1 cellular context compared by ENCODE assay signal in the genomic region with DNA sequence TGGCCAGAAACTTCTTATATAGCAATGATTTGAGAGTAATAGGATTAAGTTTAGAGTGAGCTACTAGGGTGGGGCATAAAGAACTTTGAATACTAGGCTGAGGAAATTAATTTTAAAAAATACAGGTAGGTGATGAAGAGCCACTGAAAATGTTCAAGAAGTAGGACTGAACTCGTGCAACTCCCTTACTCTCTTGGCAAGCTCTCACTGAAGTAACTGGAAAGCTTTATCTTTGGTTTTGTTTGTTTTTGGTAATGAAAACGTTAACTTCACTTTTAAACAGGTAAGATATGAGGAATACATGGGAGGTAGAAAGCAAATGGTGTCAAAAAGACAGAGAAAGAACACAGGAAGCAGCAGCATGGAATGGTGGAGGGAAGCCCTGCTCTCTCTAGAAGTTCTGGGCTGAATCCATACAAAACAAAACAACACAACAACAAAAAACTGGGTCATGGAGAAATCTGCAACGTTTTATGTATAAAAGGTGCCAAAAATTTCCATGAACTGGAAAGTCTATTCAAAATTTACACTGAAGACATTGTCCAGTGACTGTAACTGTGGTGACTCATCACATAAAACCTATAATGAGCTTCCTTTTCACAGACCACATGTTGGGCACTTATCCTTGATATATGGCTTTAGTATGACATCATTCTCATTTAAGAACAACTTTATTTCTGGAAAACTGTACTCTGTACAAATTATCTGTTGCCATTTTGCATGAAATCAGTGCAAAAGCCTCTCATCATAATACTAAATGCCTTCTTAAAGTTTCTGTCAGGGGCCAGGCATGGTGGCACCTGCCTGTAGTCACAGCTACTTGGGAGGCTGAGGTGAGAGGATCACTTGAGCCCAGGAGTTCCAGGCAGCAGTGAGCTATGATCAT.
A peak's percentile ranks its signal among the peaks of the same experiment; 100 is the strongest.
TF ChIP-seq lines count a peak whose summit lies in the region.

No MANE protein-coding gene starts in this region.

TF ChIP-seq in SK-N-SH, 30 proteins besides CTCF, POLR2A, EP300 and RAD21 (continued from another document):
- TF ChIP-seq, protein P1, sequence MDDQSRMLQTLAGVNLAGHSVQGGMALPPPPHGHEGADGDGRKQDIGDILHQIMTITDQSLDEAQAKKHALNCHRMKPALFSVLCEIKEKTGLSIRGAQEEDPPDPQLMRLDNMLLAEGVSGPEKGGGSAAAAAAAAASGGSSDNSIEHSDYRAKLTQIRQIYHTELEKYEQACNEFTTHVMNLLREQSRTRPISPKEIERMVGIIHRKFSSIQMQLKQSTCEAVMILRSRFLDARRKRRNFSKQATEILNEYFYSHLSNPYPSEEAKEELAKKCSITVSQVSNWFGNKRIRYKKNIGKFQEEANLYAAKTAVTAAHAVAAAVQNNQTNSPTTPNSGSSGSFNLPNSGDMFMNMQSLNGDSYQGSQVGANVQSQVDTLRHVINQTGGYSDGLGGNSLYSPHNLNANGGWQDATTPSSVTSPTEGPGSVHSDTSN (IDR thresholded peaks at IDR 0.05) = peak; percentile 97
- TF ChIP-seq, protein P2, sequence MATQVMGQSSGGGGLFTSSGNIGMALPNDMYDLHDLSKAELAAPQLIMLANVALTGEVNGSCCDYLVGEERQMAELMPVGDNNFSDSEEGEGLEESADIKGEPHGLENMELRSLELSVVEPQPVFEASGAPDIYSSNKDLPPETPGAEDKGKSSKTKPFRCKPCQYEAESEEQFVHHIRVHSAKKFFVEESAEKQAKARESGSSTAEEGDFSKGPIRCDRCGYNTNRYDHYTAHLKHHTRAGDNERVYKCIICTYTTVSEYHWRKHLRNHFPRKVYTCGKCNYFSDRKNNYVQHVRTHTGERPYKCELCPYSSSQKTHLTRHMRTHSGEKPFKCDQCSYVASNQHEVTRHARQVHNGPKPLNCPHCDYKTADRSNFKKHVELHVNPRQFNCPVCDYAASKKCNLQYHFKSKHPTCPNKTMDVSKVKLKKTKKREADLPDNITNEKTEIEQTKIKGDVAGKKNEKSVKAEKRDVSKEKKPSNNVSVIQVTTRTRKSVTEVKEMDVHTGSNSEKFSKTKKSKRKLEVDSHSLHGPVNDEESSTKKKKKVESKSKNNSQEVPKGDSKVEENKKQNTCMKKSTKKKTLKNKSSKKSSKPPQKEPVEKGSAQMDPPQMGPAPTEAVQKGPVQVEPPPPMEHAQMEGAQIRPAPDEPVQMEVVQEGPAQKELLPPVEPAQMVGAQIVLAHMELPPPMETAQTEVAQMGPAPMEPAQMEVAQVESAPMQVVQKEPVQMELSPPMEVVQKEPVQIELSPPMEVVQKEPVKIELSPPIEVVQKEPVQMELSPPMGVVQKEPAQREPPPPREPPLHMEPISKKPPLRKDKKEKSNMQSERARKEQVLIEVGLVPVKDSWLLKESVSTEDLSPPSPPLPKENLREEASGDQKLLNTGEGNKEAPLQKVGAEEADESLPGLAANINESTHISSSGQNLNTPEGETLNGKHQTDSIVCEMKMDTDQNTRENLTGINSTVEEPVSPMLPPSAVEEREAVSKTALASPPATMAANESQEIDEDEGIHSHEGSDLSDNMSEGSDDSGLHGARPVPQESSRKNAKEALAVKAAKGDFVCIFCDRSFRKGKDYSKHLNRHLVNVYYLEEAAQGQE (IDR thresholded peaks at IDR 0.05; ENCODE audit: low read depth, low read length) = no peak
- no peak for TF ChIP-seq MXI1 (IDR thresholded peaks at IDR 0.05; ENCODE audit: low read depth, low read length)
TF ChIP-seq in SK-N-SH: peak in this region for 15.
